10 cellular contexts compared by ENCODE assay signal in genomic region chr6:45478235-45478634, GRCh38.
DNase-seq lines count a peak whose midpoint lies in the region; ATAC-seq and TF ChIP-seq lines count a peak whose summit lies in the region.
"Had no signal": no experiment of that assay in that cellular context is flagged by ENCODE, and none has a peak within 500 bp of the region (broad histone marks: within the 10 kb centered on the region; RNA-seq: fewer than 3 reads in every experiment).

No MANE protein-coding gene starts in this region.

- H3K27me3 ChIP-seq in RWPE2 (ENCODE audit: insufficient read depth, poor library complexity, severe bottlenecking) (no peaks in the 10 kb centered on the region), esophagus squamous epithelium (peaks cover 0 to 11% (median 0%) of the 10 kb centered on the region in 4 donors), transverse colon (no peaks in the 10 kb centered on the region)
- H3K27me3 ChIP-seq: Peyer's patch had no signal

- TF ChIP-seq POLR2A in esophagus squamous epithelium (IDR thresholded peaks at IDR 0.05) (no peak), transverse colon (IDR thresholded peaks at IDR 0.05) (no peak)

- no peak for TF ChIP-seq EP300 in transverse colon (IDR thresholded peaks at IDR 0.05; ENCODE audit: low read depth)

- no peak for DNase-seq in activated T-cell treated with anti-CD3 and anti-CD28 coated beads, Interleukin-2, amount 50 U/mL, for 72 hours
- no peak for DNase-seq in activated T-cell treated with anti-CD3 and anti-CD28 coated beads, Interleukin-2, amount 50 U/mL, for 48 hours
- no peak for DNase-seq in RWPE2 (ENCODE audit: low spot score)
- no peak for DNase-seq in esophagus squamous epithelium (lab: John Stamatoyannopoulos, UW)
- no peak for DNase-seq in stimulated activated naive CD8-positive, alpha-beta T cell treated with anti-CD3 and anti-CD28 coated beads, Interleukin-15, Interleukin-2, amounts not matched to agents 100 U/mL and 50 U/mL, for 24 hours
- no peak for DNase-seq in transverse colon
- no peak for DNase-seq in NCI-H1694 treated with DMSO at 0.1 percent for 48 hours (lab: John Stamatoyannopoulos, UW)
- DNase-seq in retina = no peak
- DNase-seq: NCI-H1417, Peyer's patch had no signal

- H3K4me1 ChIP-seq in RWPE2 (ENCODE audit: insufficient read depth, poor library complexity, severe bottlenecking) (peaks cover 39% of the 10 kb centered on the region), esophagus squamous epithelium (peaks cover 10 to 44% (median 19%) of the 10 kb centered on the region in 3 donors), transverse colon (peaks cover 5 to 35% (median 17%) of the 10 kb centered on the region in 4 donors)

- intact Hi-C loops in esophagus squamous epithelium (cut with DNase I) = no loop called here
- intact Hi-C loops in transverse colon (cut with DNase I; ENCODE audit: low total_unique reads) = no loop called here

- H3K4me3 ChIP-seq in RWPE2 (ENCODE audit: severe bottlenecking) (no peak overlapping the region), esophagus squamous epithelium (no peak overlapping the region), transverse colon (no peak overlapping the region)
- H3K4me3 ChIP-seq: Peyer's patch had no signal

- ATAC-seq in activated T-cell treated with anti-CD3 and anti-CD28 coated beads, Interleukin-2, amount 50 U/mL, for 72 hours (replicated peaks in 1 of 2) = peak; percentile 79 to 82
- ATAC-seq in RWPE2 (ENCODE audit: low read depth) = peak; percentile 81
- ATAC-seq in stimulated activated naive CD8-positive, alpha-beta T cell treated with anti-CD3 and anti-CD28 coated beads, Interleukin-15, Interleukin-2, amounts not matched to agents 100 U/mL and 50 U/mL, for 24 hours = peak; percentile 78

- no peaks in the 10 kb centered on the region for H3K27me3 Mint-ChIP-seq in activated T-cell treated with anti-CD3 and anti-CD28 coated beads, Interleukin-2, amount 50 U/mL, for 72 hours (ENCODE audit: low read depth)

- H3K4me3 Mint-ChIP-seq in activated T-cell treated with anti-CD3 and anti-CD28 coated beads, Interleukin-2, amount 50 U/mL, for 72 hours = no peak overlapping the region

- H3K9me3 ChIP-seq in RWPE2 (ENCODE audit: severe bottlenecking) (no peaks in the 10 kb centered on the region), esophagus squamous epithelium (no peaks in the 10 kb centered on the region), transverse colon (no peaks in the 10 kb centered on the region)
- H3K9me3 ChIP-seq: Peyer's patch had no signal

- no peak overlapping the region for H3K27ac Mint-ChIP-seq in activated T-cell treated with anti-CD3 and anti-CD28 coated beads, Interleukin-2, amount 50 U/mL, for 72 hours

- H3K36me3 ChIP-seq in RWPE2 (ENCODE audit: low read depth) (peaks cover 11% of the 10 kb centered on the region; the same call in 1 of the 2 replicates), esophagus squamous epithelium (no peaks in the 10 kb centered on the region), transverse colon (no peaks in the 10 kb centered on the region)
- H3K36me3 ChIP-seq: Peyer's patch had no signal

- no peaks in the 10 kb centered on the region for H3K9me3 Mint-ChIP-seq in activated T-cell treated with anti-CD3 and anti-CD28 coated beads, Interleukin-2, amount 50 U/mL, for 72 hours

- peak overlapping the region; percentile 63 for H3K27ac ChIP-seq in RWPE2 (ENCODE audit: poor library complexity, severe bottlenecking)
- peak overlapping the region in 3 of 4 donors; percentile 35 to 76 (median 52) for H3K27ac ChIP-seq in esophagus squamous epithelium
- no peak overlapping the region for H3K27ac ChIP-seq in transverse colon

- in situ Hi-C loops in transverse colon (cut with MboI; ENCODE audit: low pct_ligation_motif_present in 1 of 4, low pct_unique_long_range_greater_than_20kb in 1 of 4, low sequenced_read_pairs in 3 of 4) = no loop called here

- TF ChIP-seq CTCF in RWPE2 (IDR thresholded peaks at IDR 0.05; ENCODE audit: poor library complexity, severe bottlenecking) (no peak), esophagus squamous epithelium (IDR thresholded peaks at IDR 0.05) (no peak), transverse colon (IDR thresholded peaks at IDR 0.05) (no peak)

- 32 to 43% methylated on average over 2 of the region's 2 CpGs for WGBS in esophagus squamous epithelium, 2 donors
- 39 to 53% methylated on average over 2 of the region's 2 CpGs for WGBS in transverse colon (ENCODE audit: low coverage in 1 of 2), 2 donors

- H3K36me3 Mint-ChIP-seq in activated T-cell treated with anti-CD3 and anti-CD28 coated beads, Interleukin-2, amount 50 U/mL, for 72 hours (ENCODE audit: insufficient read depth in 2 of 2) = peaks cover 1 to 4% of the 10 kb centered on the region in 2 donors

- no peaks in the 10 kb centered on the region for H3K4me1 Mint-ChIP-seq in activated T-cell treated with anti-CD3 and anti-CD28 coated beads, Interleukin-2, amount 50 U/mL, for 72 hours (ENCODE audit: low read depth)

Comparison
In these comparisons a context has a peak if more than half of its experiments do, and no peak if none do; other contexts are left out.
1. H3K27ac ChIP-seq: peak in RWPE2 (single experiment) and esophagus squamous epithelium (3 of 4); none in transverse colon (0 of 4).
2. Peak in every context shown above with its lines, with median percentiles within 50 percentile points of each other: ATAC-seq.